Comparison of ENCODE assay signal across 3 cellular contexts in the genomic region with DNA sequence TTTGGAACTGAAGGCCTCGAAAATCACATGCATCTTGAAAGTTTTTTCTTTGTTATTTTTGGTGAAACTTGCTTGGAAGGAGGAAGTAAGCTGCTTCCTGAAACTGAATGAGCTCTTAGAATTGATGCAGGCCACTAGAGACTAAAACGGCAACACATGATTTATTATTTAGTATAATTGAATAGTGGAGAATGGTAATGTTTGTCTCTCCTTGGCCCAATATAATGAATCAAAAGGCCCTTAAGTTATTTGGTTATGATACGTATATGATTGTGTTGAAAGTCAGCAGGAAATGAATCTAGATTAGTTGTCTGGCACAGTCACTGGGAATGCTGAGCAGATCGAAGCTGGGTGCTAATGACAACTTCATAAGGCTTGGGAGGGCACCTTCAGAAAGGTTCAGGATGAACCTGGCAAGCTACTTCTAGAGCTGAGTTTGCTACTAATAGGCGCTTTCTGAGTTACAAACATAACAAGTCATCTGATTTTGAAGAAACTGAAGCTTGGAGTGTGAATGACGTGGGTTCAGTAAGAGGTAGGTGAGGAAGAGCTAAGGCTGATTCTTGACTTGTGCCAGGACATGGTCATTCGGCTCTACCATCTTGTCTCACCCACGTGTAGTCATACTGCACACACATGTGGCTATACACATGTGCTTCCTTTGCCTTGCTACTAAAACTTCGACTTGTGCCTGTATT.
TF ChIP-seq lines count a peak whose summit lies in the region.

No MANE protein-coding gene starts in this region.

TF ChIP-seq in K562, 482 proteins besides CTCF, POLR2A, EP300 and RAD21:
- TF ChIP-seq, protein P1, sequence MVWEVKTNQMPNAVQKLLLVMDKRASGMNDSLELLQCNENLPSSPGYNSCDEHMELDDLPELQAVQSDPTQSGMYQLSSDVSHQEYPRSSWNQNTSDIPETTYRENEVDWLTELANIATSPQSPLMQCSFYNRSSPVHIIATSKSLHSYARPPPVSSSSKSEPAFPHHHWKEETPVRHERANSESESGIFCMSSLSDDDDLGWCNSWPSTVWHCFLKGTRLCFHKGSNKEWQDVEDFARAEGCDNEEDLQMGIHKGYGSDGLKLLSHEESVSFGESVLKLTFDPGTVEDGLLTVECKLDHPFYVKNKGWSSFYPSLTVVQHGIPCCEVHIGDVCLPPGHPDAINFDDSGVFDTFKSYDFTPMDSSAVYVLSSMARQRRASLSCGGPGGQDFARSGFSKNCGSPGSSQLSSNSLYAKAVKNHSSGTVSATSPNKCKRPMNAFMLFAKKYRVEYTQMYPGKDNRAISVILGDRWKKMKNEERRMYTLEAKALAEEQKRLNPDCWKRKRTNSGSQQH (CRISPR knock-in tag; IDR thresholded peaks at IDR 0.05), result no peak
- TF ChIP-seq OTX1 (CRISPR knock-in tag; IDR thresholded peaks at IDR 0.05) (no peak), SNIP1 (IDR thresholded peaks at IDR 0.05; ENCODE audit: low read depth) (no peak), NUFIP1 (IDR thresholded peaks at IDR 0.05; ENCODE audit: partially characterized antibody) (no peak), MAFG (tag; conservative IDR thresholded peaks at IDR 0.05) (no peak), ZKSCAN1 (IDR thresholded peaks at IDR 0.05; ENCODE audit: low read depth, low read length) (no peak), NFYB (IDR thresholded peaks at IDR 0.05; ENCODE audit: extremely low read depth, insufficient read length) (no peak), ZFX (CRISPR knock-in tag; IDR thresholded peaks at IDR 0.05) (no peak), ELF4 (CRISPR knock-in tag; IDR thresholded peaks at IDR 0.05) (no peak), SOX6 (IDR thresholded peaks at IDR 0.05) (no peak)

TF ChIP-seq in SK-N-SH treated with all-trans-retinoic acid at 6 μM for 48 hours, 23 proteins besides CTCF, POLR2A, EP300 and RAD21:
- TF ChIP-seq ZC3H10 (CRISPR knock-in tag; IDR thresholded peaks at IDR 0.05) (no peak), RARB (CRISPR knock-in tag; IDR thresholded peaks at IDR 0.05) (no peak)

TF ChIP-seq in SK-N-SH, 30 proteins besides CTCF, POLR2A, EP300 and RAD21:
- TF ChIP-seq RFX5 (IDR thresholded peaks at IDR 0.05; ENCODE audit: low read length) (no peak), FOXJ3 (CRISPR knock-in tag; IDR thresholded peaks at IDR 0.05) (no peak), TCF12 (IDR thresholded peaks at IDR 0.05) (no peak), GABPA (IDR thresholded peaks at IDR 0.05; ENCODE audit: low read depth) (no peak), SMC3 (IDR thresholded peaks at IDR 0.05; ENCODE audit: low read depth, low read length) (no peak)
- TF ChIP-seq, protein P2, sequence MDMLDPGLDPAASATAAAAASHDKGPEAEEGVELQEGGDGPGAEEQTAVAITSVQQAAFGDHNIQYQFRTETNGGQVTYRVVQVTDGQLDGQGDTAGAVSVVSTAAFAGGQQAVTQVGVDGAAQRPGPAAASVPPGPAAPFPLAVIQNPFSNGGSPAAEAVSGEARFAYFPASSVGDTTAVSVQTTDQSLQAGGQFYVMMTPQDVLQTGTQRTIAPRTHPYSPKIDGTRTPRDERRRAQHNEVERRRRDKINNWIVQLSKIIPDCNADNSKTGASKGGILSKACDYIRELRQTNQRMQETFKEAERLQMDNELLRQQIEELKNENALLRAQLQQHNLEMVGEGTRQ (IDR thresholded peaks at IDR 0.05; ENCODE audit: borderline replicate concordance, low read depth, low read length), result no peak
TF ChIP-seq in SK-N-SH: peak in this region for 0.
